ENCODE assay signal across 10 cellular contexts in the genomic region with DNA sequence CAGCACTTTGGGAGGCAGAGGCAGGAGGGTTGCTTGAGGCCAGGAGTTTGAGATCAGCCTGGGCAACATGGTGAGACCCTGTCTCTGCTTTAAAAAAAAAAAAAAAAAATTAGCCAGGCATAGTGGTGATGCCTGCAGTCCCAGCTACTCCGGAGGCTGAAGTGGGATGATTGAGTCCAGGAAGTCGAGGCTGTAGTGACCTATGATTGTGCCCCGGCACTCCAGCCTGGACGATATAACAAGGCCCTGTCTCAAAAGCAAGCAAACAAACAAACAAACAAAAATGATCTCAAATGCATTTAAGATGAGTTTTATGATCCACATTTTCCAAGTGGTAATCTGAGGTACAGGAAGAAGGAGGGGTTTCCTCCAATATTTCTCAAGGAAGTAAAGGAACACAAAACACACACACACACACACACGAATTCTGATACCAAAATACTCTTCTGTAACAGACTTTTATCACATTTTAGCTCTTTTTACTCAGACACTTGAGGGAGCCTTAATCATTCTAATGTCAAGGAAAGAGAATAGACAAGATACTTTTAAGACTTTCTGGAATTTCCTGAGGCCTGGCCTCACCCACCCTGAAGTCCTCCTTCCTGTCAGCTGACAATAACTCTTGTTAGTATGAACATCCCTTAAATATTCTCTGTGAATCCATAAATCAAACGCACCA.
DNase-seq lines count a peak whose midpoint lies in the region; ATAC-seq and TF ChIP-seq lines count a peak whose summit lies in the region.
"Had no signal": no experiment of that assay in that cellular context is flagged by ENCODE, and none has a peak within 500 bp of the region (broad histone marks: within the 10 kb centered on the region; RNA-seq: fewer than 3 reads in every experiment).

No MANE protein-coding gene starts in this region.

- no peaks in the 10 kb centered on the region for H3K9me2 ChIP-seq in Loucy (replicated peaks; ENCODE audit: low read depth, low read length)

- DNase-seq in choroid plexus epithelial cell (ENCODE audit: low read depth) (peak; percentile 75), D341Med (ENCODE audit: low spot score) (no peak), NCI-H2081 treated with DMSO at 0.1 percent for 48 hours (lab: John Stamatoyannopoulos, UW) (no peak), SHP77 (lab: John Stamatoyannopoulos, UW) (no peak)
- DNase-seq: islet precursor cell had no signal

- H3K36me3 ChIP-seq in ACC112 (ENCODE audit: insufficient read depth, low read length) (peaks cover 9% of the 10 kb centered on the region; the same call in 1 of the 2 replicates), Loucy (ENCODE audit: insufficient read depth, low read length) (no peaks in the 10 kb centered on the region), muscle layer of duodenum (ENCODE audit: control insufficient read depth in 1 of 2, insufficient read depth in 2 of 2, low read length in 2 of 2) (peaks cover 0 to 7% of the 10 kb centered on the region in 2 donors)

- no peak overlapping the region for H2AFZ ChIP-seq in ACC112 (ENCODE audit: low read length, unreplicated experiment)
- peak overlapping the region; percentile 32 for H2AFZ ChIP-seq in Loucy (ENCODE audit: low read length)

- no peaks in the 10 kb centered on the region for H4K20me1 ChIP-seq in Loucy (ENCODE audit: insufficient read depth, low read length, poor library complexity, severe bottlenecking)

- no peaks in the 10 kb centered on the region; the same call in 1 of the 2 replicates for H3F3A ChIP-seq in Loucy (ENCODE audit: low read depth)

- no peaks in the 10 kb centered on the region for H3K27me3 ChIP-seq in ACC112 (ENCODE audit: insufficient read depth, low read length)
- no peaks in the 10 kb centered on the region for H3K27me3 ChIP-seq in Loucy (ENCODE audit: insufficient read depth, low read length, poor library complexity, severe bottlenecking)
- H3K27me3 ChIP-seq in muscle layer of duodenum (ENCODE audit: low read depth, low read length) = no peaks in the 10 kb centered on the region
- H3K27me3 ChIP-seq: ascending aorta had no signal

- no peak overlapping the region for H3K4me3 ChIP-seq in ACC112 (ENCODE audit: low read depth, low read length)
- H3K4me3 ChIP-seq in Loucy (ENCODE audit: low read length, poor library complexity, severe bottlenecking) = peak overlapping the region; percentile 31
- no peak overlapping the region for H3K4me3 ChIP-seq in choroid plexus epithelial cell (ENCODE audit: low read depth, low read length)
- no peak overlapping the region for H3K4me3 ChIP-seq in muscle layer of duodenum (ENCODE audit: low read depth in 1 of 2, low read length in 2 of 2)
- H3K4me3 ChIP-seq: ascending aorta had no signal

- no peak for ATAC-seq in GM21717 (IDR thresholded peaks at IDR 0.05; ENCODE audit: unreplicated experiment)

- peak overlapping the region; percentile 61 for H3K4me2 ChIP-seq in Loucy (ENCODE audit: low read depth, low read length, poor library complexity, severe bottlenecking)

- TF ChIP-seq CTCF in Loucy (conservative IDR thresholded peaks at IDR 0.05; ENCODE audit: low read length) (peak; percentile 23; the same call in 1 of the 2 replicates), choroid plexus epithelial cell (conservative IDR thresholded peaks at IDR 0.05; ENCODE audit: low read depth, low read length) (peak; percentile 19)

- no peaks in the 10 kb centered on the region for H3K9me3 ChIP-seq in Loucy (ENCODE audit: insufficient read depth, low read depth, low read length)
- H3K9me3 ChIP-seq in muscle layer of duodenum (ENCODE audit: control insufficient read depth in 1 of 2, low read length in 2 of 2) = no peaks in the 10 kb centered on the region
- H3K9me3 ChIP-seq: ascending aorta had no signal

- H3K9ac ChIP-seq in Loucy (ENCODE audit: low read depth, low read length, poor library complexity, severe bottlenecking) = peak overlapping the region; percentile 45

- H3K4me1 ChIP-seq in ACC112 (ENCODE audit: control insufficient read depth, insufficient read depth, low read length, unreplicated experiment) (peaks cover 43% of the 10 kb centered on the region), Loucy (ENCODE audit: insufficient read depth, low read length, poor library complexity, severe bottlenecking) (peaks cover 21% of the 10 kb centered on the region), muscle layer of duodenum (ENCODE audit: control insufficient read depth in 1 of 2, insufficient read depth in 2 of 2, low read length in 2 of 2) (peaks cover 0 to 4% of the 10 kb centered on the region in 2 donors)

- H3K27ac ChIP-seq in ACC112 (ENCODE audit: low read depth, low read length) (peak overlapping the region; percentile 75), muscle layer of duodenum (ENCODE audit: low read length) (peak overlapping the region; percentile 10)

- H3K79me2 ChIP-seq in ACC112 (ENCODE audit: control insufficient read depth, insufficient read depth, low read length, unreplicated experiment) (peaks cover 77% of the 10 kb centered on the region), Loucy (ENCODE audit: insufficient read depth, low read length) (peaks cover 15% of the 10 kb centered on the region; the same call in 1 of the 2 replicates)
